10 cellular contexts compared by ENCODE assay signal in genomic region chr19:40279761-40280607, GRCh38. TPM values are rescaled to one million over a fixed set of nuclear protein-coding genes. Genes with fewer than 3 reads are reported as not detected.
A peak's percentile ranks its signal among the peaks of the same experiment; 100 is the strongest.
DNase-seq lines count a peak whose midpoint lies in the region; ATAC-seq, FAIRE-seq and TF ChIP-seq lines count a peak whose summit lies in the region.
"Had no signal": no experiment of that assay in that cellular context is flagged by ENCODE, and none has a peak within 500 bp of the region (broad histone marks: within the 10 kb centered on the region; RNA-seq: fewer than 3 reads in every experiment).

No MANE protein-coding gene starts in this region.

- H3K9me3 Mint-ChIP-seq in brain: peaks cover 0 to 5% (median 0%) of the 10 kb centered on the region in 5 experiments
- H3K9me3 Mint-ChIP-seq in naive thymus-derived CD4-positive, alpha-beta T cell: peaks cover 0 to 5% (median 0%) of the 10 kb centered on the region in 11 donors
- H3K9me3 Mint-ChIP-seq in activated CD8-positive, alpha-beta memory T cell treated with anti-CD3 and anti-CD28 coated beads, Interleukin-2, amount 10 ng/mL, durations not matched to agents 7 days and 5 days (ENCODE audit: low read depth): no peaks in the 10 kb centered on the region

- POLR2A ChIA-PET in A549 (lab: Yijun Ruan, JAX): no interaction called here
- POLR2A ChIA-PET in naive thymus-derived CD4-positive, alpha-beta T cell (lab: Charles Lee): interaction anchor here (0.7 kb wide), 1 partner anchor 140 kb away, joined by 3 read pairs; no protein-coding TSS in a partner anchor

- no peak overlapping the region for H3K27ac ChIP-seq in A549
- no peak overlapping the region for H3K27ac ChIP-seq in naive thymus-derived CD4-positive, alpha-beta T cell (ENCODE audit: low read depth, low read length)
- H3K27ac ChIP-seq: brain microvascular endothelial cell had no signal

- H3K4me1 Mint-ChIP-seq in brain: peaks cover 80% of the 10 kb centered on the region
- H3K4me1 Mint-ChIP-seq in naive thymus-derived CD4-positive, alpha-beta T cell: peaks cover 52 to 92% (median 75%) of the 10 kb centered on the region in 7 donors
- H3K4me1 Mint-ChIP-seq in activated CD8-positive, alpha-beta memory T cell treated with anti-CD3 and anti-CD28 coated beads, Interleukin-2, amount 10 ng/mL, durations not matched to agents 7 days and 5 days: peaks cover 56% of the 10 kb centered on the region

- DNase-seq in A549 (ENCODE audit: low read depth in 1 of 2, low spot score in 1 of 2): no peak
- DNase-seq in HFF-Myc (ENCODE audit: extremely low read depth, low read depth): no peak
- peak in 1 of 9 donors; percentile 6 for DNase-seq in naive thymus-derived CD4-positive, alpha-beta T cell
- DNase-seq in cerebellar cortex (ENCODE audit: low spot score): no peak
- no peak for DNase-seq in activated CD8-positive, alpha-beta memory T cell treated with anti-CD3 and anti-CD28 coated beads, Interleukin-2, amount 10 ng/mL, durations not matched to agents 7 days and 5 days
- DNase-seq in NCI-H146 treated with DMSO at 0.1 percent for 48 hours (lab: John Stamatoyannopoulos, UW; ENCODE audit: unreplicated experiment): no peak
- no peak for DNase-seq in epidermal melanocyte (ENCODE audit: insufficient read length, low spot score)

- H3K36me3 Mint-ChIP-seq in brain: no peaks in the 10 kb centered on the region
- peaks cover 0 to 7% (median 0%) of the 10 kb centered on the region in 5 donors for H3K36me3 Mint-ChIP-seq in naive thymus-derived CD4-positive, alpha-beta T cell
- no peaks in the 10 kb centered on the region for H3K36me3 Mint-ChIP-seq in activated CD8-positive, alpha-beta memory T cell treated with anti-CD3 and anti-CD28 coated beads, Interleukin-2, amount 10 ng/mL, durations not matched to agents 7 days and 5 days

- 87% methylated on average over 17 of the region's 17 CpGs for WGBS in A549 (ENCODE audit: missing lambda C conversion rate)

- H3K4me3 Mint-ChIP-seq in brain: peak overlapping the region in 3 of 5 experiments; percentile 22 to 70 (median 63)
- H3K4me3 Mint-ChIP-seq in naive thymus-derived CD4-positive, alpha-beta T cell: peak overlapping the region; percentile 15 to 81 (median 59)
- no peak overlapping the region for H3K4me3 Mint-ChIP-seq in activated CD8-positive, alpha-beta memory T cell treated with anti-CD3 and anti-CD28 coated beads, Interleukin-2, amount 10 ng/mL, durations not matched to agents 7 days and 5 days

- H3K4me3 ChIP-seq in A549 (no peak overlapping the region), HFF-Myc (replicated peaks; ENCODE audit: low read depth, low read length) (peak overlapping the region; percentile 8; the same call in 1 of the 2 replicates)
- H3K4me3 ChIP-seq in naive thymus-derived CD4-positive, alpha-beta T cell (ENCODE audit: low read length): no peak overlapping the region

- no peak for TF ChIP-seq EP300 in A549 (IDR thresholded peaks at IDR 0.05)

- peak overlapping the region; percentile 76 to 99 (median 88) for H3K27ac Mint-ChIP-seq in brain
- peak overlapping the region; percentile 40 to 85 (median 70) for H3K27ac Mint-ChIP-seq in naive thymus-derived CD4-positive, alpha-beta T cell
- no peak overlapping the region for H3K27ac Mint-ChIP-seq in activated CD8-positive, alpha-beta memory T cell treated with anti-CD3 and anti-CD28 coated beads, Interleukin-2, amount 10 ng/mL, durations not matched to agents 7 days and 5 days

- no peak overlapping the region for H3K4me2 ChIP-seq in A549

- no peak for TF ChIP-seq RAD21 in A549 (conservative IDR thresholded peaks at IDR 0.05 in 1 of 2, IDR thresholded peaks at IDR 0.05 in 1 of 2)

- H3K27me3 ChIP-seq in naive thymus-derived CD4-positive, alpha-beta T cell (ENCODE audit: control insufficient read depth in 2 of 2, insufficient read depth in 2 of 2, low read length in 2 of 2): no peaks in the 10 kb centered on the region
- H3K27me3 ChIP-seq: brain microvascular endothelial cell had no signal

- H3K4me1 ChIP-seq in A549: peaks cover 10% of the 10 kb centered on the region
- H3K4me1 ChIP-seq in naive thymus-derived CD4-positive, alpha-beta T cell (ENCODE audit: control insufficient read depth in 2 of 2, insufficient read depth in 2 of 2, low read length in 2 of 2): peaks cover 20 to 65% of the 10 kb centered on the region in 2 donors

- peaks cover 0 to 22% (median 0%) of the 10 kb centered on the region in 3 experiments for H3K36me3 ChIP-seq in naive thymus-derived CD4-positive, alpha-beta T cell (ENCODE audit: control insufficient read depth in 2 of 3, insufficient read depth in 3 of 3, low read length in 3 of 3)
- H3K36me3 ChIP-seq: brain microvascular endothelial cell had no signal

- CTCF ChIA-PET in A549 (lab: Yijun Ruan, JAX): interaction anchor here (0.5 to 10.0 kb wide), 8 partner anchors 13 to 261 kb away, joined by 3 to 86 read pairs (median 4); partner anchors contain the start of gene TTC9B
- CTCF ChIA-PET in naive thymus-derived CD4-positive, alpha-beta T cell (lab: Charles Lee): no interaction called here
- CTCF ChIA-PET in activated CD8-positive, alpha-beta memory T cell treated with anti-CD3 and anti-CD28 coated beads, Interleukin-2, amount 10 ng/mL, durations not matched to agents 7 days and 5 days (lab: Charles Lee): interaction anchor here (2.7 kb wide), 1 partner anchor 25 kb away, joined by 9 read pairs; no protein-coding TSS in a partner anchor

- peaks cover 13% of the 10 kb centered on the region for H3K27me3 Mint-ChIP-seq in brain
- no peaks in the 10 kb centered on the region for H3K27me3 Mint-ChIP-seq in naive thymus-derived CD4-positive, alpha-beta T cell
- no peaks in the 10 kb centered on the region for H3K27me3 Mint-ChIP-seq in activated CD8-positive, alpha-beta memory T cell treated with anti-CD3 and anti-CD28 coated beads, Interleukin-2, amount 10 ng/mL, durations not matched to agents 7 days and 5 days

- FAIRE-seq in A549 (lab: Jason Lieb, UNC): no peak

- ATAC-seq in A549: no peak
- ATAC-seq in naive thymus-derived CD4-positive, alpha-beta T cell: no peak
- no peak for ATAC-seq in activated CD8-positive, alpha-beta memory T cell treated with anti-CD3 and anti-CD28 coated beads, Interleukin-2, amount 10 ng/mL, durations not matched to agents 7 days and 5 days

- no peak for TF ChIP-seq POLR2A in A549 (IDR thresholded peaks at IDR 0.05; ENCODE audit: low read length)

- intact Hi-C loops in naive thymus-derived CD4-positive, alpha-beta T cell (cut with micrococcal nuclease): loop anchor here (10.0 kb wide), 4 partner anchors 135 to 1155 kb away; partner anchors contain the start of genes COQ8B (in 1 of the 2), ITPKC (in 1 of the 2), MIA (in 1 of the 2) and PAK4 (in 1 of the 2)

- no peaks in the 10 kb centered on the region for H3K9me3 ChIP-seq in A549
- no peaks in the 10 kb centered on the region for H3K9me3 ChIP-seq in naive thymus-derived CD4-positive, alpha-beta T cell (ENCODE audit: control insufficient read depth in 2 of 3, low read length in 3 of 3)

- no peak for TF ChIP-seq CTCF in A549 (IDR thresholded peaks at IDR 0.05)
- no peak for TF ChIP-seq CTCF in HFF-Myc (IDR thresholded peaks at IDR 0.05; ENCODE audit: low read depth, low read length, missing control alignments)
- no peak for TF ChIP-seq CTCF in brain (conservative IDR thresholded peaks at IDR 0.05)

TF ChIP-seq in A549, 52 proteins besides CTCF, POLR2A, EP300 and RAD21:
- TF ChIP-seq NR3C1 (IDR thresholded peaks at IDR 0.05) (no peak), ZFP36 (IDR thresholded peaks at IDR 0.05; ENCODE audit: borderline replicate concordance, partially characterized antibody) (peak; percentile 37)
TF ChIP-seq in A549: peak in this region for 1.

RNA-seq across cellular contexts. Expression of gene AKT2, which starts 5.2 kb away (rescaled TPM):
- polyA plus RNA-seq in A549 (2011; rRNA removed) (159 and 180 TPM in 2 replicates), A549 (2017; fragmentation: RNase III; extraction: RNeasy Plus Mini Kit Qiagen cat#74134 plus additional on column Dnase treatment) (125 to 136 TPM (median 132 TPM) in 3 replicates), brain (ENCODE audit: insufficient read depth, low read depth, low replicate concordance) (77.4 TPM)
- polyA plus RNA-seq in A549 (2012; cell fraction: cytosol; rRNA removed): 180 and 209 TPM in 2 replicates
- 545 and 598 TPM in 2 replicates for polyA plus RNA-seq in A549 (2012; cell fraction: nucleus; rRNA removed)
- 241 and 264 TPM in 2 replicates for polyA minus RNA-seq in A549 (2011; rRNA and poly(A)+ RNA removed)
- total RNA-seq in naive thymus-derived CD4-positive, alpha-beta T cell: 100 to 1,000 TPM; 149 to 220 (median 183) TPM
- polyA plus RNA-seq in naive thymus-derived CD4-positive, alpha-beta T cell: 10 to 100 TPM; 22.5 to 38.4 TPM
- total RNA-seq in activated CD8-positive, alpha-beta memory T cell treated with anti-CD3 and anti-CD28 coated beads, Interleukin-2, amount 10 ng/mL, durations not matched to agents 7 days and 5 days: 100 to 1,000 TPM; 141 to 172 TPM

RNA-seq across cellular contexts. Expression of gene CCNP, which starts 53.5 kb away (rescaled TPM):
- polyA plus RNA-seq in A549 (2011; rRNA removed): 0.10 and 0.17 TPM in 2 replicates
- 0.12 and 0.16 TPM in 2 replicates for polyA plus RNA-seq in A549 (2012; cell fraction: cytosol; rRNA removed)
- polyA plus RNA-seq in A549 (2012; cell fraction: nucleus; rRNA removed): 1.8 and 2.1 TPM in 2 replicates
- polyA plus RNA-seq in A549 (2017; fragmentation: RNase III; extraction: RNeasy Plus Mini Kit Qiagen cat#74134 plus additional on column Dnase treatment): 0.13 to 0.16 TPM (median 0.15 TPM) in 3 replicates
- 0.21 and 0.34 TPM in 2 replicates for polyA minus RNA-seq in A549 (2011; rRNA and poly(A)+ RNA removed)
- polyA plus RNA-seq in brain (ENCODE audit: insufficient read depth, low read depth, low replicate concordance): 9.7 TPM
- 1 to 10 TPM in 4 of 5 experiments, under 1 TPM in 1; 0.29 to 2.5 (median 1.5) TPM for total RNA-seq in naive thymus-derived CD4-positive, alpha-beta T cell
- polyA plus RNA-seq in naive thymus-derived CD4-positive, alpha-beta T cell: not detected
- under 1 TPM; 0.21 to 0.38 TPM for total RNA-seq in activated CD8-positive, alpha-beta memory T cell treated with anti-CD3 and anti-CD28 coated beads, Interleukin-2, amount 10 ng/mL, durations not matched to agents 7 days and 5 days
- total RNA-seq: Daoy had no signal
